In genomic region chr20:62117658-62118057, GRCh38 we compare ENCODE assay signal across 1 cellular context.
TF ChIP-seq lines count a peak whose summit lies in the region.

No MANE protein-coding gene starts in this region.

TF ChIP-seq in GM12878, 131 proteins besides CTCF, POLR2A, EP300 and RAD21:
- TF ChIP-seq BHLHE40 (IDR thresholded peaks at IDR 0.05; ENCODE audit: borderline replicate concordance in 1 of 2, low read depth in 2 of 2, low read length in 1 of 2) (peak; percentile 37 to 68; a peak in 2 of 4 replicates), USF2 (IDR thresholded peaks at IDR 0.05; ENCODE audit: borderline replicate concordance, low read depth, low read length) (no peak), RAD51 (IDR thresholded peaks at IDR 0.05) (peak; percentile 36; the same call in 1 of the 2 replicates), PKNOX1 (IDR thresholded peaks at IDR 0.05) (peak; percentile 46; the same call in 1 of the 2 replicates)
